Comparison of ENCODE assay signal across 23 cellular contexts in genomic region chr6:16498237-16498636, GRCh38.
DNase-seq lines count a peak whose midpoint lies in the region; ATAC-seq, FAIRE-seq and TF ChIP-seq lines count a peak whose summit lies in the region.
"Had no signal": no experiment of that assay in that cellular context is flagged by ENCODE, and none has a peak within 500 bp of the region (broad histone marks: within the 10 kb centered on the region; RNA-seq: fewer than 3 reads in every experiment).

No MANE protein-coding gene starts in this region.

- no peak overlapping the region for H3K27ac ChIP-seq in CD8-positive, alpha-beta T cell (ENCODE audit: low read depth, low read length)
- no peak overlapping the region for H3K27ac ChIP-seq in foreskin keratinocyte
- H3K27ac ChIP-seq: C4-2B, heart left ventricle, lower lobe of right lung, sigmoid colon had no signal

- H3K9me3 ChIP-seq in CD8-positive, alpha-beta T cell (ENCODE audit: low read length) = no peaks in the 10 kb centered on the region
- no peaks in the 10 kb centered on the region for H3K9me3 ChIP-seq in T-helper 17 cell (ENCODE audit: control insufficient read depth, low read length, poor library complexity, severe bottlenecking)
- H3K9me3 ChIP-seq: lower lobe of right lung, sigmoid colon, SK-N-SH had no signal

- H3K36me3 Mint-ChIP-seq in CD8-positive, alpha-beta T cell = peaks cover 14% of the 10 kb centered on the region
- peaks cover 12% of the 10 kb centered on the region for H3K36me3 Mint-ChIP-seq in activated T-helper 17 cell treated with anti-CD3 and anti-CD28 coated beads, Interleukin-2, amount 50 U/mL, for 72 hours (ENCODE audit: low read depth)
- no peaks in the 10 kb centered on the region for H3K36me3 Mint-ChIP-seq in T-helper 17 cell (ENCODE audit: low read depth)

- no peak for ATAC-seq in CD8-positive, alpha-beta T cell
- ATAC-seq in activated T-helper 17 cell treated with anti-CD3 and anti-CD28 coated beads, Interleukin-2, amount 50 U/mL, for 72 hours (replicated peaks) = peak; percentile 79
- ATAC-seq in foreskin keratinocyte (peak; percentile 95), T-helper 17 cell (no peak)

- POLR2A ChIA-PET in CD8-positive, alpha-beta T cell (lab: Charles Lee) = interaction anchor here (0.6 kb wide), 1 partner anchor 17 kb away, joined by 3 read pairs; no protein-coding TSS in a partner anchor

- no peak for DNase-seq in CD8-positive, alpha-beta T cell
- no peak for DNase-seq in GM12891 (ENCODE audit: insufficient read length, low spot score)
- peak; percentile 93 for DNase-seq in foreskin keratinocyte
- no peak for DNase-seq in GM19240 (ENCODE audit: insufficient read length, low spot score)
- DNase-seq in T-helper 17 cell = no peak
- DNase-seq in occipital lobe (lab: John Stamatoyannopoulos, UW) = no peak
- DNase-seq: activated CD4-positive, alpha-beta T cell treated with anti-CD3 and anti-CD28 coated beads for 4 hours; activated effector memory CD4-positive, alpha-beta T cell treated with Interleukin-2 at 50 U/mL for 16 hours; activated naive CD8-positive, alpha-beta T cell treated with anti-CD3 and anti-CD28 coated beads, Interleukin-2, amount 10 ng/mL, durations not matched to agents 7 days and 5 days; Calu3; foreskin fibroblast; heart left ventricle; KG1; lower lobe of right lung; NCI-H146; sigmoid colon; SK-N-SH; stimulated activated CD4-positive, alpha-beta T cell treated with anti-CD3 and anti-CD28 coated beads, Interleukin-4, amount 100 ng/mL, for 4 hours; stimulated activated naive CD4-positive, alpha-beta T cell treated with Interleukin-2 at 50 U/mL for 16 hours had no signal

- no peaks in the 10 kb centered on the region for H3K27me3 Mint-ChIP-seq in CD8-positive, alpha-beta T cell (ENCODE audit: low read depth)
- H3K27me3 Mint-ChIP-seq in activated T-helper 17 cell treated with anti-CD3 and anti-CD28 coated beads, Interleukin-2, amount 50 U/mL, for 72 hours = no peaks in the 10 kb centered on the region
- H3K27me3 Mint-ChIP-seq in T-helper 17 cell = no peaks in the 10 kb centered on the region
- H3K27me3 Mint-ChIP-seq: activated naive CD8-positive, alpha-beta T cell treated with anti-CD3 and anti-CD28 coated beads, Interleukin-2, amount 10 ng/mL, durations not matched to agents 7 days and 5 days had no signal

- FAIRE-seq in GM12891 (lab: Jason Lieb, UNC) = peak; percentile 80
- FAIRE-seq: urothelium cell line had no signal

- intact Hi-C loops in CD8-positive, alpha-beta T cell (cut with DNase I, micrococcal nuclease) = no loop called here

- no peaks in the 10 kb centered on the region for H3K27me3 ChIP-seq in CD8-positive, alpha-beta T cell (ENCODE audit: insufficient read depth, low read length)
- no peaks in the 10 kb centered on the region for H3K27me3 ChIP-seq in foreskin keratinocyte
- H3K27me3 ChIP-seq: heart left ventricle, sigmoid colon had no signal

- peaks cover 31% of the 10 kb centered on the region for H3K4me1 Mint-ChIP-seq in CD8-positive, alpha-beta T cell (ENCODE audit: low read depth)
- H3K4me1 Mint-ChIP-seq in activated T-helper 17 cell treated with anti-CD3 and anti-CD28 coated beads, Interleukin-2, amount 50 U/mL, for 72 hours = peaks cover 30% of the 10 kb centered on the region
- H3K4me1 Mint-ChIP-seq in T-helper 17 cell = peaks cover 27% of the 10 kb centered on the region

- peak overlapping the region; percentile 6 for H3K27ac Mint-ChIP-seq in CD8-positive, alpha-beta T cell
- H3K27ac Mint-ChIP-seq in activated T-helper 17 cell treated with anti-CD3 and anti-CD28 coated beads, Interleukin-2, amount 50 U/mL, for 72 hours = no peak overlapping the region
- no peak overlapping the region for H3K27ac Mint-ChIP-seq in T-helper 17 cell
- H3K27ac Mint-ChIP-seq: activated naive CD8-positive, alpha-beta T cell treated with anti-CD3 and anti-CD28 coated beads, Interleukin-2, amount 10 ng/mL, durations not matched to agents 7 days and 5 days; T-helper 1 cell treated with Interleukin-12 subunit alpha and Interleukin-12 subunit beta and Interleukin-4 antibody, amounts not matched to agents 30 μg/mL and 1 μg/mL, for 36 hours had no signal

- H3K4me3 ChIP-seq in CD8-positive, alpha-beta T cell (ENCODE audit: low read depth, low read length) = no peak overlapping the region
- H3K4me3 ChIP-seq: lower lobe of right lung, sigmoid colon had no signal

- H3K4me3 Mint-ChIP-seq in CD8-positive, alpha-beta T cell = no peak overlapping the region
- no peak overlapping the region for H3K4me3 Mint-ChIP-seq in activated T-helper 17 cell treated with anti-CD3 and anti-CD28 coated beads, Interleukin-2, amount 50 U/mL, for 72 hours
- no peak overlapping the region for H3K4me3 Mint-ChIP-seq in T-helper 17 cell
- H3K4me3 Mint-ChIP-seq: activated naive CD8-positive, alpha-beta T cell treated with anti-CD3 and anti-CD28 coated beads, Interleukin-2, amount 10 ng/mL, durations not matched to agents 7 days and 5 days; T-helper 1 cell treated with Interleukin-12 subunit alpha and Interleukin-12 subunit beta and Interleukin-4 antibody, amounts not matched to agents 30 μg/mL and 1 μg/mL, for 36 hours had no signal

- CTCF ChIA-PET in CD8-positive, alpha-beta T cell (lab: Charles Lee) = interaction anchor here (1.2 kb wide), 1 partner anchor 166 kb away, joined by 3 read pairs; no protein-coding TSS in a partner anchor

- TF ChIP-seq CTCF in CD8-positive, alpha-beta T cell (IDR thresholded peaks at IDR 0.05) = no peak
- TF ChIP-seq CTCF in foreskin keratinocyte (conservative IDR thresholded peaks at IDR 0.05) = no peak

- no peak for TF ChIP-seq POLR2A in GM12891 (IDR thresholded peaks at IDR 0.05; ENCODE audit: low read depth, low read length)

- peaks cover 4% of the 10 kb centered on the region for H3K9me3 Mint-ChIP-seq in CD8-positive, alpha-beta T cell
- no peaks in the 10 kb centered on the region for H3K9me3 Mint-ChIP-seq in activated T-helper 17 cell treated with anti-CD3 and anti-CD28 coated beads, Interleukin-2, amount 50 U/mL, for 72 hours

- no peaks in the 10 kb centered on the region for H3K36me3 ChIP-seq in CD8-positive, alpha-beta T cell (ENCODE audit: insufficient read depth, low read length)
- H3K36me3 ChIP-seq: heart left ventricle, lower lobe of right lung, sigmoid colon had no signal

- H3K4me1 ChIP-seq in CD8-positive, alpha-beta T cell (ENCODE audit: insufficient read depth, low read length) = peaks cover 11% of the 10 kb centered on the region
- peaks cover 8% of the 10 kb centered on the region for H3K4me1 ChIP-seq in foreskin keratinocyte
- H3K4me1 ChIP-seq: lower lobe of right lung had no signal

TF ChIP-seq in GM12891, 5 proteins besides CTCF, POLR2A, EP300 and RAD21:
- no peak for TF ChIP-seq PAX5 (IDR thresholded peaks at IDR 0.05; ENCODE audit: insufficient read depth, low read length, severe bottlenecking)
- no peak for TF ChIP-seq POLR2AphosphoS5 (IDR thresholded peaks at IDR 0.05; ENCODE audit: low read depth, low read length)
- TF ChIP-seq SPI1 (IDR thresholded peaks at IDR 0.05; ENCODE audit: low read depth, low read length) = no peak
- TF ChIP-seq TAF1 (IDR thresholded peaks at IDR 0.05; ENCODE audit: low read depth, low read length) = no peak
- TF ChIP-seq POU2F2 (IDR thresholded peaks at IDR 0.05; ENCODE audit: low read depth, low read length) = no peak

Comparison
In these comparisons a context has a peak if more than half of its experiments do, and no peak if none do; other contexts are left out.
1. ATAC-seq: peak in activated T-helper 17 cell treated with anti-CD3 and anti-CD28 coated beads, Interleukin-2, amount 50 U/mL, for 72 hours (single experiment) and foreskin keratinocyte (single experiment); none in CD8-positive, alpha-beta T cell (single experiment) and T-helper 17 cell (single experiment).
2. DNase-seq: peak in foreskin keratinocyte (2 of 2); none in CD8-positive, alpha-beta T cell (0 of 7), GM12891 (single experiment), GM19240 (single experiment), T-helper 17 cell (0 of 3) and occipital lobe (single experiment).